35 cellular contexts compared by ENCODE assay signal in the genomic region with DNA sequence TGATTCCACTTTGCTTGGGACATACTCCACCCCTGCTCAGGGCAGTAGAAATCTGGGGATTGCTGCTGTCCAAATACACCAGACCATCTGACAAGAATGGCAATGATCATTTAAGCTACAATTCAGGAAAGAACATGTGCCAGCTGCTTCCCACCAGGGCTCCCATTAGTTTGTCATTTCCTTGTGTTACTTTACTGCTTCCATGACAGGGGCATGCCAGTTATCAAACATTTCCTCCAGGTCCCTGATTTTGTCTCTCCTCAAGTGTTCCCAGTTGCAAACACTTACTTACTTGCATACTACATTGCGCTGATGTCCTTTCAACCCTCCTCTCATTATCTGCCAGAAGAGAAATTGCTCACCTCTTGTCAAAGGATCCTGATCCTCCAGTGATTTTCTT.
"Had no signal": no experiment of that assay in that cellular context is flagged by ENCODE, and none has a peak within 500 bp of the region (broad histone marks: within the 10 kb centered on the region; RNA-seq: fewer than 3 reads in every experiment).

No MANE protein-coding gene starts in this region.

- H3K9me3 ChIP-seq: MG63 had no signal

- H3K9ac ChIP-seq: KMS-11 had no signal

- H3K4me2 ChIP-seq: KMS-11 had no signal

- DNase-seq: Karpas-422, Kasumi-1, KBM-7, KG1, MG63, MM.1S, MV-4-11, NCI-H1048, NCI-H1092, NCI-H1092 treated with DMSO at 0.1 percent for 48 hours, NCI-H1105, NCI-H1105 treated with DMSO at 0.1 percent for 48 hours, NCI-H1417, NCI-H1417 treated with DMSO at 0.1 percent for 48 hours, NCI-H1436, NCI-H1436 treated with DMSO at 0.1 percent for 48 hours, NCI-H146, NCI-H1694, NCI-H1694 treated with DMSO at 0.1 percent for 48 hours, NCI-H187, NCI-H187 treated with DMSO at 0.1 percent for 48 hours, NCI-H1930, NCI-H2029, NCI-H2029 treated with DMSO at 0.1 percent for 48 hours, NCI-H2081, NCI-H2081 treated with DMSO at 0.1 percent for 48 hours, NCI-H2107, NCI-H2171, NCI-H2171 treated with DMSO at 0.1 percent for 48 hours, NCI-H2227 treated with DMSO at 0.1 percent for 48 hours, NCI-H226, NCI-H345, NCI-H446, NCI-H446 treated with DMSO at 0.1 percent for 48 hours had no signal

- H3K4me3 ChIP-seq: MG63 had no signal

- H3K27ac ChIP-seq: KMS-11 had no signal

- H3K27me3 ChIP-seq: MG63 had no signal

- H3K36me3 ChIP-seq: MG63 had no signal
